19 cellular contexts compared by ENCODE assay signal in the genomic region with DNA sequence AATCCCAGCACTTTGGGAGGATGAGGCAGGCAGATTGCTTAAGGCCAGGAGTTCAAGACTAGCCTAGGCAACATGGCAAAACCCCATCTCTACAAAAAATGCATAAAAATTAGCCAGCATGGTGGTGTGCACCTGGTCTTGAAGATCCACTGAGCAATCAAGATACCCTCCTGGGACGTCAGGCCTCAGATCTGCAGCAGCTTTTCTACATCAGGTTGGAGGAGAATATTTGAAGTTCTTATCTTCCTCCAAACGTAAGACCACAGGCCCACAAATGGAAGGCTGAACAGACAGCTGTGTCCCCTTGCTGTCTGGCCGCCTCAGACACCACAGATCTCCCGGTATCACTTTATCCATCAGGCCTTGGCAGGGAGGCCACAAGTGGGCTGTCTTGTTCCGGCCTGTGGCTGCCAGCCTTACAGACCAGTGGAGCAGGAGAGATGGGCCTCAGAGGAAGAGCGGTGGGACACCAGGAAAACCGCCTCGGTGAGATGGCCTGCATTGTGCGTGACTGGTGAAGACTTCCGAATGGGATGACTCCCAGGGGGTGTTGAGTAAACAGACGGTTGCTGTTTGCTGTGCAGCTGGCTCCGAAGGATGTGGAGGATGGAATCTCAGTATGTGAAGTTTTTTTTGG. TPM values are rescaled to one million over a fixed set of nuclear protein-coding genes. Genes with fewer than 3 reads are reported as not detected.
DNase-seq lines count a peak whose midpoint lies in the region; ATAC-seq and TF ChIP-seq lines count a peak whose summit lies in the region.
"Had no signal": no experiment of that assay in that cellular context is flagged by ENCODE, and none has a peak within 500 bp of the region (broad histone marks: within the 10 kb centered on the region; RNA-seq: fewer than 3 reads in every experiment).

No MANE protein-coding gene starts in this region.

- no peak overlapping the region for H3K4me3 ChIP-seq in left ventricle myocardium inferior
- no peak overlapping the region for H3K4me3 ChIP-seq in PC-9
- no peak overlapping the region for H3K4me3 ChIP-seq in upper lobe of left lung
- H3K4me3 ChIP-seq: coronary artery had no signal

- peaks cover 9% of the 10 kb centered on the region for H3K36me3 ChIP-seq in left ventricle myocardium inferior
- H3K36me3 ChIP-seq in PC-9 (ENCODE audit: low read depth), result peaks cover 50% of the 10 kb centered on the region
- no peaks in the 10 kb centered on the region for H3K36me3 ChIP-seq in upper lobe of left lung

- H3K27me3 ChIP-seq in left ventricle myocardium inferior (ENCODE audit: low read depth), result peaks cover 3% of the 10 kb centered on the region
- H3K27me3 ChIP-seq in PC-9 (ENCODE audit: insufficient read depth, low read depth), result no peaks in the 10 kb centered on the region
- H3K27me3 ChIP-seq in upper lobe of left lung, result no peaks in the 10 kb centered on the region

- CTCF ChIA-PET in PC-9 (lab: Charles Lee), result interaction anchor here (0.5 kb wide), 1 partner anchor 182 kb away, joined by 4 read pairs; no protein-coding TSS in a partner anchor

- H4K20me1 ChIP-seq in PC-9 (ENCODE audit: insufficient read depth), result no peaks in the 10 kb centered on the region

- intact Hi-C loops in left ventricle myocardium inferior (cut with micrococcal nuclease), result no loop called here
- intact Hi-C loops in cardiac septum (cut with DNase I), result no loop called here
- intact Hi-C loops in PC-9 (cut with micrococcal nuclease; ENCODE audit: unreplicated experiment), result no loop called here
- intact Hi-C loops in left ventricle myocardium superior (cut with micrococcal nuclease), result no loop called here

- no peak overlapping the region for H2AFZ ChIP-seq in PC-9

- no peak for TF ChIP-seq CTCF in left ventricle myocardium inferior (IDR thresholded peaks at IDR 0.05; ENCODE audit: borderline replicate concordance)
- no peak for TF ChIP-seq CTCF in PC-9 (conservative IDR thresholded peaks at IDR 0.05)
- no peak for TF ChIP-seq CTCF in upper lobe of left lung (IDR thresholded peaks at IDR 0.05)

- peak; percentile 60 for ATAC-seq in left ventricle myocardium superior
- peak; percentile 5 to 58 for ATAC-seq in upper lobe of left lung (ENCODE audit: low FRiP score in 2 of 2)
- no peak for ATAC-seq in HG03342 (IDR thresholded peaks at IDR 0.05; ENCODE audit: unreplicated experiment)
- no peak for ATAC-seq in GM18907 (IDR thresholded peaks at IDR 0.05; ENCODE audit: unreplicated experiment)
- ATAC-seq: activated T-cell treated with anti-CD3 and anti-CD28 coated beads, Interleukin-2, amount 50 U/mL, for 72 hours; SK-N-SH treated with all-trans-retinoic acid at 6 μM for 48 hours had no signal

- BruUV-seq in PC-9 (replicated peaks; lab: Mats Ljungman, UMichigan), result no TSS peak

- peaks cover 93% of the 10 kb centered on the region for H3F3A ChIP-seq in PC-9 (ENCODE audit: insufficient read depth, low read depth)

- peak; percentile 19 for DNase-seq in left ventricle myocardium inferior
- no peak for DNase-seq in cardiac septum (ENCODE audit: low spot score)
- no peak for DNase-seq in PC-9
- DNase-seq in left ventricle myocardium superior, result no peak
- DNase-seq in upper lobe of left lung, result no peak
- no peak for DNase-seq in NCI-H2107 treated with DMSO at 0.1 percent for 48 hours (lab: John Stamatoyannopoulos, UW; ENCODE audit: unreplicated experiment)
- DNase-seq: ACHN; activated CD4-positive, alpha-beta T cell treated with anti-CD3 and anti-CD28 coated beads for 4 hours; activated T-cell treated with anti-CD3 and anti-CD28 coated beads, Interleukin-2, amount 50 U/mL, for 72 hours; amygdala; DMS79 treated with DMSO at 0.1 percent for 48 hours; GOT3; NCI-H2081; stimulated activated CD8-positive, alpha-beta memory T cell treated with anti-CD3 and anti-CD28 coated beads, Interleukin-4, amount 100 ng/mL, for 48 hours had no signal

- H3K27ac ChIP-seq in left ventricle myocardium inferior (replicated peaks), result peak overlapping the region; percentile 20
- H3K27ac ChIP-seq in PC-9, result peak overlapping the region; percentile 24
- H3K27ac ChIP-seq in upper lobe of left lung, result peak overlapping the region in 1 of 4 donors; percentile 1
- H3K27ac ChIP-seq: coronary artery, HL-60 had no signal

- 63 to 66% methylated on average over 12 of the region's 12 CpGs for WGBS in upper lobe of left lung, 2 donors

- no peak for TF ChIP-seq EP300 in upper lobe of left lung (IDR thresholded peaks at IDR 0.05)

- peaks cover 15% of the 10 kb centered on the region for H3K9me3 ChIP-seq in left ventricle myocardium inferior (replicated peaks)
- H3K9me3 ChIP-seq in PC-9 (ENCODE audit: insufficient read depth, low read depth), result no peaks in the 10 kb centered on the region; the same call in 1 of the 2 replicates
- no peaks in the 10 kb centered on the region for H3K9me3 ChIP-seq in upper lobe of left lung

- H3K4me1 ChIP-seq in left ventricle myocardium inferior (peaks cover 16% of the 10 kb centered on the region), PC-9 (replicated peaks; ENCODE audit: insufficient read depth) (peaks cover 90% of the 10 kb centered on the region), upper lobe of left lung (peaks cover 6 to 16% (median 8%) of the 10 kb centered on the region in 4 donors)

- no peak overlapping the region for H3K4me2 ChIP-seq in PC-9

- POLR2A ChIA-PET in PC-9 (lab: Charles Lee; ENCODE audit: unreplicated experiment), result no interaction called here

- no peaks in the 10 kb centered on the region for H3K9me2 ChIP-seq in PC-9 (ENCODE audit: insufficient read depth)

- peaks cover 99% of the 10 kb centered on the region for H3K79me2 ChIP-seq in PC-9 (ENCODE audit: low read depth)

- TF ChIP-seq POLR2A in upper lobe of left lung (IDR thresholded peaks at IDR 0.05), result no peak

RNA-seq across cellular contexts. Expression of a gene that starts 15.9 kb away (rescaled TPM):
- total RNA-seq in left ventricle myocardium inferior (2.6 TPM), cardiac septum (4.2 TPM), PC-9 (2021) (80.3 and 81.9 TPM in 2 replicates), left ventricle myocardium superior (1.0 TPM), upper lobe of left lung (10 to 100 TPM; 24.0 to 54.2 (median 40.4) TPM)

Comparison
In these comparisons a context has a peak if more than half of its experiments do, and no peak if none do; other contexts are left out.
1. ATAC-seq: peak in left ventricle myocardium superior (single experiment) and upper lobe of left lung (2 of 2); none in HG03342 (single experiment) and GM18907 (single experiment).